Comparison of ENCODE assay signal across 11 cellular contexts in genomic region chr3:105835606-105836005, GRCh38. TPM values are rescaled to one million over a fixed set of nuclear protein-coding genes. Genes with fewer than 3 reads are reported as not detected.
DNase-seq lines count a peak whose midpoint lies in the region; ATAC-seq, FAIRE-seq and TF ChIP-seq lines count a peak whose summit lies in the region.
"Had no signal": no experiment of that assay in that cellular context is flagged by ENCODE, and none has a peak within 500 bp of the region (broad histone marks: within the 10 kb centered on the region; RNA-seq: fewer than 3 reads in every experiment).

No MANE protein-coding gene starts in this region.

- FAIRE-seq in A549 (lab: Jason Lieb, UNC) = peak; percentile 28

- BruUV-seq in OCI-LY7 (replicated peaks; lab: Mats Ljungman, UMichigan) = no TSS peak

- H2AFZ ChIP-seq in OCI-LY7 (ENCODE audit: low read length) = no peak overlapping the region; the same call in 1 of the 2 replicates
- no peak overlapping the region for H2AFZ ChIP-seq in MM.1S (ENCODE audit: low read length)

- H3K27me3 Mint-ChIP-seq in CD4-positive, alpha-beta memory T cell = no peaks in the 10 kb centered on the region
- H3K27me3 Mint-ChIP-seq in mesothelial cell of epicardium (ENCODE audit: low read depth) = no peaks in the 10 kb centered on the region

- H3K4me1 Mint-ChIP-seq in CD4-positive, alpha-beta memory T cell = peaks cover 64 to 93% (median 78%) of the 10 kb centered on the region in 4 donors
- H3K4me1 Mint-ChIP-seq in mesothelial cell of epicardium = peaks cover 35% of the 10 kb centered on the region

- TF ChIP-seq RAD21 in A549 (conservative IDR thresholded peaks at IDR 0.05 in 1 of 2, IDR thresholded peaks at IDR 0.05 in 1 of 2) = no peak

- H3K27ac Mint-ChIP-seq in CD4-positive, alpha-beta memory T cell = peak overlapping the region in 4 of 7 donors; percentile 22 to 88 (median 40)
- H3K27ac Mint-ChIP-seq in mesothelial cell of epicardium = no peak overlapping the region

- ATAC-seq in A549 = peak in 1 of 2 experiments; percentile 33; a peak in 2 of 6 replicates
- ATAC-seq in heart right ventricle = peak in 4 of 8 donors; percentile 47 to 70 (median 49)
- no peak for ATAC-seq in HG02870 (IDR thresholded peaks at IDR 0.05; ENCODE audit: unreplicated experiment)

- H3F3A ChIP-seq in MM.1S (ENCODE audit: insufficient read depth, low read length) = no peaks in the 10 kb centered on the region

- POLR2A ChIA-PET in A549 (lab: Yijun Ruan, JAX) (no interaction called here), OCI-LY7 (lab: Charles Lee) (interaction anchor here (0.9 to 6.9 kb wide), 13 partner anchors 9 to 56 kb away, joined by 3 to 37 read pairs (median 7); partner anchors contain the start of gene CBLB)
- POLR2A ChIA-PET in CD4-positive, alpha-beta memory T cell (lab: Charles Lee; ENCODE audit: partially characterized antibody) = interaction anchor here (0.9 to 3.7 kb wide), 3 partner anchors 12 to 33 kb away, joined by 3 to 30 read pairs (median 3); partner anchors contain the start of gene CBLB

- no peak for TF ChIP-seq POLR2A in A549 (IDR thresholded peaks at IDR 0.05; ENCODE audit: low read length)

- H3K9me3 ChIP-seq in A549 (no peaks in the 10 kb centered on the region), OCI-LY7 (ENCODE audit: low read length) (no peaks in the 10 kb centered on the region), heart right ventricle (no peaks in the 10 kb centered on the region), MM.1S (replicated peaks; ENCODE audit: insufficient read depth, low read length) (no peaks in the 10 kb centered on the region)
- no peaks in the 10 kb centered on the region for H3K9me3 ChIP-seq in CD4-positive, alpha-beta memory T cell (ENCODE audit: control insufficient read depth in 1 of 2, low read length in 2 of 2)

- H3K27ac ChIP-seq in A549 (peak overlapping the region in 1 of 2 experiments; percentile 57; a peak in 2 of 6 replicates), OCI-LY7 (ENCODE audit: low read depth, low read length, poor library complexity, severe bottlenecking) (peak overlapping the region; percentile 77), heart right ventricle (peak overlapping the region in 9 of 10 donors; percentile 34 to 77 (median 62)), MM.1S (ENCODE audit: low read length) (no peak overlapping the region)
- H3K27ac ChIP-seq in CD4-positive, alpha-beta memory T cell (ENCODE audit: low read depth, low read length) = peak overlapping the region; percentile 32

- DNase-seq in A549 (ENCODE audit: low read depth in 1 of 2, low spot score in 1 of 2) (no peak), OCI-LY7 (ENCODE audit: low spot score) (no peak), heart right ventricle (no peak), MM.1S (no peak), mesothelial cell of epicardium (ENCODE audit: low spot score in 2 of 2, unreplicated experiment in 2 of 2) (no peak)
- no peak for DNase-seq in CD4-positive, alpha-beta memory T cell
- DNase-seq: activated CD4-positive, alpha-beta T cell treated with anti-CD3 and anti-CD28 coated beads for 48 hours; DND-41; occipital lobe; stimulated activated CD4-positive, alpha-beta T cell treated with anti-CD3 and anti-CD28 coated beads, Interleukin-4, amount 100 ng/mL, for 24 hours had no signal

- intact Hi-C loops in CD4-positive, alpha-beta memory T cell (cut with micrococcal nuclease) = loop anchor here (2.0 kb wide), 1 partner anchor 13 kb away; no protein-coding TSS in a partner anchor
- intact Hi-C loops in OCI-LY7 (cut with micrococcal nuclease; ENCODE audit: unreplicated experiment) (loop anchor here (2.0 to 10.0 kb wide), 2 partner anchors 31 to 419 kb away; no protein-coding TSS in a partner anchor), heart right ventricle (cut with DNase I) (no loop called here)

- H3K36me3 ChIP-seq in CD4-positive, alpha-beta memory T cell (ENCODE audit: insufficient read depth, low read length) = no peaks in the 10 kb centered on the region
- H3K36me3 ChIP-seq in OCI-LY7 (ENCODE audit: insufficient read depth, low read length) = peaks cover 3% of the 10 kb centered on the region; the same call in 1 of the 2 replicates
- peaks cover 0 to 34% (median 0%) of the 10 kb centered on the region in 9 donors for H3K36me3 ChIP-seq in heart right ventricle
- no peaks in the 10 kb centered on the region for H3K36me3 ChIP-seq in MM.1S (replicated peaks; ENCODE audit: insufficient read depth, low read length)

- H3K4me2 ChIP-seq in A549 (peak overlapping the region; percentile 50), OCI-LY7 (ENCODE audit: low read length) (peak overlapping the region; percentile 90), MM.1S (ENCODE audit: low read depth, low read length) (no peak overlapping the region)

- no peaks in the 10 kb centered on the region for H3K9me2 ChIP-seq in OCI-LY7 (ENCODE audit: insufficient read depth, low read length)
- H3K9me2 ChIP-seq in MM.1S (replicated peaks; ENCODE audit: insufficient read depth, low read length) = no peaks in the 10 kb centered on the region

- CTCF ChIA-PET in A549 (lab: Yijun Ruan, JAX) = no interaction called here
- CTCF ChIA-PET in CD4-positive, alpha-beta memory T cell (lab: Charles Lee; ENCODE audit: partially characterized antibody) = interaction anchor here (1.4 to 2.0 kb wide), 2 partner anchors 11 to 583 kb away, joined by 3 to 4 read pairs; no protein-coding TSS in a partner anchor
- CTCF ChIA-PET in OCI-LY7 (lab: Charles Lee; ENCODE audit: unreplicated experiment) = interaction anchor here (0.5 to 1.5 kb wide), 3 partner anchors 12 to 34 kb away, joined by 3 to 6 read pairs (median 3); partner anchors contain the start of gene CBLB

- H3K36me3 Mint-ChIP-seq in CD4-positive, alpha-beta memory T cell = peaks cover 37 to 44% of the 10 kb centered on the region in 2 donors
- H3K36me3 Mint-ChIP-seq in mesothelial cell of epicardium = peaks cover 43% of the 10 kb centered on the region

- H3K4me1 ChIP-seq in A549 = peaks cover 35% of the 10 kb centered on the region
- peaks cover 79% of the 10 kb centered on the region for H3K4me1 ChIP-seq in CD4-positive, alpha-beta memory T cell (ENCODE audit: insufficient read depth, low read length)
- H3K4me1 ChIP-seq in OCI-LY7 (ENCODE audit: insufficient read depth, low read length, poor library complexity, severe bottlenecking) = peaks cover 86% of the 10 kb centered on the region
- H3K4me1 ChIP-seq in heart right ventricle = peaks cover 0 to 72% (median 56%) of the 10 kb centered on the region in 9 donors
- H3K4me1 ChIP-seq in MM.1S (ENCODE audit: low read length) = no peaks in the 10 kb centered on the region

- no peaks in the 10 kb centered on the region for H3K9me3 Mint-ChIP-seq in CD4-positive, alpha-beta memory T cell
- peaks cover 9% of the 10 kb centered on the region for H3K9me3 Mint-ChIP-seq in mesothelial cell of epicardium

- peak overlapping the region in 6 of 8 donors; percentile 43 to 84 (median 72) for H3K4me3 Mint-ChIP-seq in CD4-positive, alpha-beta memory T cell
- H3K4me3 Mint-ChIP-seq in mesothelial cell of epicardium = no peak overlapping the region

- TF ChIP-seq CTCF in A549 (IDR thresholded peaks at IDR 0.05) (no peak), OCI-LY7 (conservative IDR thresholded peaks at IDR 0.05; ENCODE audit: low read length) (no peak), heart right ventricle (IDR thresholded peaks at IDR 0.05) (no peak), MM.1S (IDR thresholded peaks at IDR 0.05; ENCODE audit: low read length) (no peak), mesothelial cell of epicardium (IDR thresholded peaks at IDR 0.05; ENCODE audit: unreplicated experiment) (no peak)

- H3K4me3 ChIP-seq in A549 = no peak overlapping the region
- no peak overlapping the region for H3K4me3 ChIP-seq in CD4-positive, alpha-beta memory T cell (ENCODE audit: low read length in 2 of 2)
- peak overlapping the region; percentile 65 for H3K4me3 ChIP-seq in OCI-LY7 (ENCODE audit: low read depth, low read length, poor library complexity, severe bottlenecking)
- no peak overlapping the region for H3K4me3 ChIP-seq in heart right ventricle
- no peak overlapping the region for H3K4me3 ChIP-seq in MM.1S (ENCODE audit: low read length)

- no peaks in the 10 kb centered on the region for H3K27me3 ChIP-seq in CD4-positive, alpha-beta memory T cell (ENCODE audit: insufficient read depth, low read length)
- no peaks in the 10 kb centered on the region for H3K27me3 ChIP-seq in heart right ventricle
- no peaks in the 10 kb centered on the region for H3K27me3 ChIP-seq in MM.1S (replicated peaks; ENCODE audit: insufficient read depth, low read length)

- no peak overlapping the region for H3K9ac ChIP-seq in MM.1S (ENCODE audit: low read length)

- TF ChIP-seq EP300 in A549 (IDR thresholded peaks at IDR 0.05) = no peak

- peaks cover 39% of the 10 kb centered on the region; the same call in 1 of the 2 replicates for H3K79me2 ChIP-seq in OCI-LY7 (ENCODE audit: insufficient read depth, low read depth, low read length)
- H3K79me2 ChIP-seq in MM.1S (ENCODE audit: low read length) = no peaks in the 10 kb centered on the region

- H4K20me1 ChIP-seq in OCI-LY7 (ENCODE audit: insufficient read depth, low read length) (no peaks in the 10 kb centered on the region), MM.1S (ENCODE audit: insufficient read depth, low read length) (no peaks in the 10 kb centered on the region)

TF ChIP-seq in A549, 52 proteins besides CTCF, POLR2A, EP300 and RAD21 (continues in another document):
- TF ChIP-seq ZFP36 (IDR thresholded peaks at IDR 0.05; ENCODE audit: borderline replicate concordance, partially characterized antibody) = no peak
- no peak for TF ChIP-seq BHLHE40 (IDR thresholded peaks at IDR 0.05; ENCODE audit: low read depth, low read length)
- no peak for TF ChIP-seq TFCP2L1 (CRISPR knock-in tag; IDR thresholded peaks at IDR 0.05)
- no peak for TF ChIP-seq ZNF302 (CRISPR knock-in tag; IDR thresholded peaks at IDR 0.05)
- TF ChIP-seq CEBPB (IDR thresholded peaks at IDR 0.05) = peak in 1 of 2 experiments; percentile 37; a peak in 1 of 4 replicates
- TF ChIP-seq SMC3 (IDR thresholded peaks at IDR 0.05) = no peak

RNA-seq across cellular contexts. Expression of gene CBLB, which starts 33.2 kb away (rescaled TPM):
- polyA plus RNA-seq in A549 (2011; rRNA removed) = 16.2 and 17.1 TPM in 2 replicates
- 2.5 and 2.7 TPM in 2 replicates for polyA plus RNA-seq in A549 (2012; cell fraction: cytosol; rRNA removed)
- 3.6 and 5.1 TPM in 2 replicates for polyA plus RNA-seq in A549 (2012; cell fraction: nucleus; rRNA removed)
- 4.8 to 7.4 TPM (median 6.8 TPM) in 3 replicates for polyA plus RNA-seq in A549 (2017; fragmentation: RNase III; extraction: RNeasy Plus Mini Kit Qiagen cat#74134 plus additional on column Dnase treatment)
- 16.5 and 17.9 TPM in 2 replicates for polyA minus RNA-seq in A549 (2011; rRNA and poly(A)+ RNA removed)
- 100 to 1,000 TPM in 1 of 2 experiments, 10 to 100 TPM in 1; 93.5 to 106 TPM for total RNA-seq in CD4-positive, alpha-beta memory T cell
- polyA plus RNA-seq in CD4-positive, alpha-beta memory T cell = 10 to 100 TPM; 17.0 to 39.7 TPM
- 24.5 and 57.7 TPM in 2 replicates for total RNA-seq in OCI-LY7 (2014; rRNA removed; shearing (Covaris generic))
- 38.5 and 51.6 TPM in 2 replicates for total RNA-seq in OCI-LY7 (2022)
- 10 to 100 TPM; 31.2 to 72.7 (median 46.0) TPM for total RNA-seq in heart right ventricle
- polyA plus RNA-seq in heart right ventricle = 10 to 100 TPM; 14.2 to 61.7 TPM
- total RNA-seq in mesothelial cell of epicardium = 101 to 116 TPM (median 108 TPM) in 3 replicates

Comparison
In these comparisons a context has a peak if more than half of its experiments do, and no peak if none do; other contexts are left out.
1. intact Hi-C loops: an anchor here in CD4-positive, alpha-beta memory T cell (2.0 kb wide) and OCI-LY7 (2.0 to 10.0 kb wide); none called in heart right ventricle.